Comparison of ENCODE assay signal across 8 cellular contexts in the genomic region with DNA sequence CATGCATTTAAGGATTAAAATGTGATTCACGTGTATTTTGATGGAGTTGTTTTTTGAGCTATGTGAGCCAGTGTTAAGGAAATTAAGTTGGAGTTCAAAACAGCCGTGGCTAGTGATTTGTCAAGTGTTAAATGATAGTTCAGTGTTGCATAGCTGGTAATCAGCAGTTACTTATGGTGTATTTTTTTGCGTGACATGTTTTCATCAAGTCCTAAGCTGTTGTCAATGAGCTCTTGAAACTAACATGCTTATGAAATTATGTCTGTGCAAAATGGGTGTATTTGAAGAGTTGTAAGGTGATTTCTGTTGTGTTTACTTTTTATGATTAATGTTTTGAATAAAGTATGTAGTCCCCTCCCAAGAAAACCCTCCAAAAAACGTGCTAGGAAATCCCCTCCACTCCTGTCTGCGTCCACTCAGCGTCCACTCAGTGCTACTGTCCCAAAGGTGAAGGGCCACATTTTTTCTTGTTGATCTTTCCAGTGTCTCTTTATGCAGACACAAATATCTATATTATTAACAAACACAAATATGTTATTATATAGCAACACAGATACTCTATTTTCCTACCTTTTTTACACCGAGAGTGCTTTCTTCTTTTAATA. TPM values are rescaled to one million over a fixed set of nuclear protein-coding genes. Genes with fewer than 3 reads are reported as not detected.
DNase-seq lines count a peak whose midpoint lies in the region; ATAC-seq and TF ChIP-seq lines count a peak whose summit lies in the region.

No MANE protein-coding gene starts in this region.

- H3K9me3 ChIP-seq in ascending aorta (no peaks in the 10 kb centered on the region), liver (ENCODE audit: control insufficient read depth in 4 of 4, low read length in 3 of 4) (no peaks in the 10 kb centered on the region)

- no peaks in the 10 kb centered on the region for H3K27me3 ChIP-seq in ascending aorta
- H3K27me3 ChIP-seq in liver (ENCODE audit: control insufficient read depth in 4 of 4, insufficient read depth in 4 of 4, low read length in 3 of 4) = no peaks in the 10 kb centered on the region
- no peaks in the 10 kb centered on the region for H3K27me3 ChIP-seq in H7 (ENCODE audit: control insufficient read depth, insufficient read depth, low read length)

- DNase-seq in ascending aorta (ENCODE audit: low spot score in 2 of 2) = no peak
- no peak for DNase-seq in NCI-H345 treated with DMSO at 0.1 percent for 48 hours (lab: John Stamatoyannopoulos, UW; ENCODE audit: unreplicated experiment)
- no peak for DNase-seq in H7
- DNase-seq in amniotic stem cell (lab: John Stamatoyannopoulos, UW) = no peak

- intact Hi-C loops in ascending aorta (cut with DNase I) = loop anchor here (5.0 kb wide), 1 partner anchor 203 kb away; no protein-coding TSS in a partner anchor

- peak overlapping the region; percentile 79 for H3K27ac ChIP-seq in 22Rv1
- H3K27ac ChIP-seq in ascending aorta = peak overlapping the region; percentile 64 to 69
- peak overlapping the region; percentile 38 to 39 for H3K27ac ChIP-seq in liver (ENCODE audit: low read depth in 1 of 2, low read length in 2 of 2)

- H3K36me3 ChIP-seq in ascending aorta (no peaks in the 10 kb centered on the region), liver (ENCODE audit: control insufficient read depth in 4 of 4, insufficient read depth in 3 of 4, low read depth in 1 of 4, low read length in 3 of 4) (no peaks in the 10 kb centered on the region), H7 (replicated peaks; ENCODE audit: control insufficient read depth, insufficient read depth, low read length) (no peaks in the 10 kb centered on the region)

- peaks cover 6 to 17% of the 10 kb centered on the region in 2 donors for H3K4me1 ChIP-seq in ascending aorta
- H3K4me1 ChIP-seq in liver (ENCODE audit: control insufficient read depth in 4 of 4, insufficient read depth in 4 of 4, low read length in 3 of 4) = peaks cover 12 to 31% (median 26%) of the 10 kb centered on the region in 4 donors

- TF ChIP-seq RAD21 in liver (IDR thresholded peaks at IDR 0.05) = no peak

- H3K4me3 ChIP-seq in ascending aorta = peak overlapping the region; percentile 11 to 36
- H3K4me3 ChIP-seq in liver (ENCODE audit: low read depth in 1 of 3, low read length in 3 of 3) = no peak overlapping the region
- no peak overlapping the region for H3K4me3 ChIP-seq in H7 (ENCODE audit: insufficient read depth, low read depth, low read length)

- WGBS in liver = 54% methylated on average over 7 of the region's 7 CpGs

- H3K9ac ChIP-seq in liver (ENCODE audit: low read depth in 1 of 2, low read length in 2 of 2) = peak overlapping the region in 1 of 2 donors; percentile 71

- ATAC-seq in GM18861 (IDR thresholded peaks at IDR 0.05; ENCODE audit: unreplicated experiment) = peak; percentile 3
- ATAC-seq in HG02973 (IDR thresholded peaks at IDR 0.05; ENCODE audit: unreplicated experiment) = no peak

- no peak for TF ChIP-seq CTCF in 22Rv1 (IDR thresholded peaks at IDR 0.05)
- no peak for TF ChIP-seq CTCF in ascending aorta (IDR thresholded peaks at IDR 0.05)
- TF ChIP-seq CTCF in liver (IDR thresholded peaks at IDR 0.05; ENCODE audit: low read depth, low read length, missing input control) = no peak

TF ChIP-seq in liver, 16 proteins besides CTCF, POLR2A, EP300 and RAD21:
- TF ChIP-seq FOXA1 (IDR thresholded peaks at IDR 0.05) = no peak
- TF ChIP-seq YY1 (IDR thresholded peaks at IDR 0.05) = peak; percentile 5

RNA-seq across cellular contexts. Expression of gene USP10, which starts 30.0 kb away (rescaled TPM):
- 27.8 TPM for total RNA-seq in ascending aorta
- total RNA-seq in liver = 10 to 100 TPM; 40.8 to 43.3 TPM
- polyA plus RNA-seq in liver = 10 to 100 TPM; 28.2 to 46.1 TPM
- 132 and 150 TPM in 2 replicates for total RNA-seq in H7 (2014; rRNA removed; shearing (Covaris generic))

Comparison
In these comparisons a context has a peak if more than half of its experiments do, and no peak if none do; other contexts are left out.
1. H3K4me3 ChIP-seq: peak in ascending aorta (2 of 2); none in liver (0 of 3) and H7 (single experiment).
2. Peak in every context shown above with its lines, with median percentiles within 50 percentile points of each other: H3K27ac ChIP-seq.